In the genomic region with DNA sequence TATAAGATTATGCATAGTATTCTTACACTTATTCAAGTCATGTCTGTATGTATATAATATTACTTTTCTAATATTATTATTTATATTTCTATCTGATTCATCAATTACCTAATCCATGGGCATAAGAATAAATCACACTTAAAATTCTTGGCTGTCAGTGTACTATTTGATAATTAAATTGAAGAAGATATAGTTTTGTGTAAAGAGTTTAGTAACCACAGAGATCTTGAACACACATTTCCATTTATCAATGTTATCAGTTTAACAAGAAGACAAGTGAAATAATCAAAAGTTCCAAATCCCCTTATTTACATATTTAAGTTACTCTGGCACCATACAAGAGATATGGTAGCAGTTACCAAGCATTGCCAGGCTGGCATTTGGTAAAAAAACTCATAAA, we compare ENCODE assay signal across 30 cellular contexts.
DNase-seq lines count a peak whose midpoint lies in the region; ATAC-seq, FAIRE-seq and TF ChIP-seq lines count a peak whose summit lies in the region.
"Had no signal": no experiment of that assay in that cellular context is flagged by ENCODE, and none has a peak within 500 bp of the region (broad histone marks: within the 10 kb centered on the region; RNA-seq: fewer than 3 reads in every experiment).

No MANE protein-coding gene starts in this region.

- CTCF ChIA-PET in SK-N-SH (lab: Yijun Ruan, JAX) = no interaction called here

- peak; percentile 64 for FAIRE-seq in A204.1 (lab: Jason Lieb, UNC)
- FAIRE-seq: A549, D721Med had no signal

- no peak overlapping the region for H3K4me3 ChIP-seq in SK-N-SH (ENCODE audit: low read depth in 2 of 2, low read length in 1 of 2)
- H3K4me3 ChIP-seq in suprapubic skin = no peak overlapping the region
- H3K4me3 ChIP-seq: A549; BLaER1; BLaER1 treated with 17β-estradiol and CSF1 and Interleukin-3, amounts not matched to agents 10 nM and 100 nM had no signal

- no peaks in the 10 kb centered on the region for H3K9me3 ChIP-seq in SK-N-SH
- H3K9me3 ChIP-seq in suprapubic skin = no peaks in the 10 kb centered on the region
- H3K9me3 ChIP-seq: A549; BE2C; BLaER1; BLaER1 treated with 17β-estradiol and CSF1 and Interleukin-3, amounts not matched to agents 10 nM and 100 nM; Caco-2 had no signal

- no peaks in the 10 kb centered on the region for H3K4me1 ChIP-seq in SK-N-SH (ENCODE audit: control insufficient read depth in 1 of 2, insufficient read depth in 2 of 2, low read depth in 1 of 2, low read length in 1 of 2)
- H3K4me1 ChIP-seq in suprapubic skin = no peaks in the 10 kb centered on the region
- H3K4me1 ChIP-seq: A549; BLaER1; BLaER1 treated with 17β-estradiol and CSF1 and Interleukin-3, amounts not matched to agents 10 nM and 100 nM; Caco-2 had no signal

- H3K9ac ChIP-seq in SK-N-SH = no peak overlapping the region
- H3K9ac ChIP-seq: BLaER1; BLaER1 treated with 17β-estradiol and CSF1 and Interleukin-3, amounts not matched to agents 10 nM and 100 nM had no signal

- no peak for TF ChIP-seq POLR2A in suprapubic skin (IDR thresholded peaks at IDR 0.05)

- H3K79me2 ChIP-seq in SK-N-SH (ENCODE audit: insufficient read depth) = no peaks in the 10 kb centered on the region

- no peak for ATAC-seq in SK-N-SH treated with all-trans-retinoic acid at 6 μM for 48 hours
- ATAC-seq: A549; CD8-positive, alpha-beta T cell had no signal

- no peak overlapping the region for H2AFZ ChIP-seq in SK-N-SH (ENCODE audit: low read depth)

- H3K4me2 ChIP-seq in SK-N-SH = no peak overlapping the region
- H3K4me2 ChIP-seq: A549; BLaER1; BLaER1 treated with 17β-estradiol and CSF1 and Interleukin-3, amounts not matched to agents 10 nM and 100 nM had no signal

- POLR2A ChIA-PET in SK-N-SH (lab: Yijun Ruan, JAX) = no interaction called here

- DNase-seq in SK-N-SH = no peak
- no peak for DNase-seq in suprapubic skin (ENCODE audit: low spot score in 2 of 2)
- DNase-seq: 8988T; ACHN; AML-193; BE2C; C1 segment of cervical spinal cord; Caco-2; Calu3; CD4-positive, alpha-beta memory T cell; CD4-positive, alpha-beta T cell; CD4-positive, CD25-positive, alpha-beta regulatory T cell; CD8-positive, alpha-beta memory T cell; CD8-positive, alpha-beta T cell; COR-L47; DMS 273 treated with DMSO at 0.1 percent for 48 hours; DMS153; DMS53; DMS79; DMS79 treated with DMSO at 0.1 percent for 48 hours; DND-41; EL had no signal

- no peaks in the 10 kb centered on the region for H3F3A ChIP-seq in SK-N-SH (replicated peaks; ENCODE audit: insufficient read depth)

- TF ChIP-seq CTCF in SK-N-SH (IDR thresholded peaks at IDR 0.05) = no peak
- TF ChIP-seq CTCF in suprapubic skin (IDR thresholded peaks at IDR 0.05) = no peak

- TF ChIP-seq EP300 in SK-N-SH (IDR thresholded peaks at IDR 0.05; ENCODE audit: borderline replicate concordance in 1 of 2, low read depth in 1 of 2, low read length in 1 of 2) = no peak
- no peak for TF ChIP-seq EP300 in suprapubic skin (IDR thresholded peaks at IDR 0.05)

- no peak overlapping the region for H3K27ac ChIP-seq in SK-N-SH (ENCODE audit: low read depth in 2 of 2, low read length in 1 of 2)
- no peak overlapping the region for H3K27ac ChIP-seq in suprapubic skin
- H3K27ac ChIP-seq: 22Rv1; A549; BLaER1; BLaER1 treated with 17β-estradiol and CSF1 and Interleukin-3, amounts not matched to agents 10 nM and 100 nM; C4-2B had no signal

- no peaks in the 10 kb centered on the region for H3K27me3 ChIP-seq in SK-N-SH (ENCODE audit: insufficient read depth)
- H3K27me3 ChIP-seq in suprapubic skin = no peaks in the 10 kb centered on the region
- H3K27me3 ChIP-seq: BE2C; BLaER1; BLaER1 treated with 17β-estradiol and CSF1 and Interleukin-3, amounts not matched to agents 10 nM and 100 nM had no signal

- no peak for TF ChIP-seq RAD21 in SK-N-SH (IDR thresholded peaks at IDR 0.05; ENCODE audit: low read length)

- no peaks in the 10 kb centered on the region for H3K9me2 ChIP-seq in SK-N-SH

- no peaks in the 10 kb centered on the region for H4K20me1 ChIP-seq in SK-N-SH (ENCODE audit: insufficient read depth)
- H4K20me1 ChIP-seq: BLaER1; BLaER1 treated with 17β-estradiol and CSF1 and Interleukin-3, amounts not matched to agents 10 nM and 100 nM had no signal

- H3K36me3 ChIP-seq in SK-N-SH (replicated peaks in 1 of 2; ENCODE audit: control insufficient read depth in 1 of 2, insufficient read depth in 2 of 2, low read length in 1 of 2) (no peaks in the 10 kb centered on the region), suprapubic skin (no peaks in the 10 kb centered on the region)
- H3K36me3 ChIP-seq: BE2C; BLaER1; BLaER1 treated with 17β-estradiol and CSF1 and Interleukin-3, amounts not matched to agents 10 nM and 100 nM had no signal

TF ChIP-seq in SK-N-SH treated with all-trans-retinoic acid at 6 μM for 48 hours, 23 proteins besides CTCF, POLR2A, EP300 and RAD21 (continues in another document):
- TF ChIP-seq ZC3H10 (CRISPR knock-in tag; IDR thresholded peaks at IDR 0.05) (no peak), OSR1 (CRISPR knock-in tag; IDR thresholded peaks at IDR 0.05) (no peak), ZNF565 (CRISPR knock-in tag; conservative IDR thresholded peaks at IDR 0.05; ENCODE audit: low read depth) (no peak), RARB (CRISPR knock-in tag; IDR thresholded peaks at IDR 0.05) (no peak), PPARA (CRISPR knock-in tag; IDR thresholded peaks at IDR 0.05; ENCODE audit: borderline replicate concordance) (no peak), ESRRG (CRISPR knock-in tag; IDR thresholded peaks at IDR 0.05) (no peak), BACH2 (CRISPR knock-in tag; IDR thresholded peaks at IDR 0.05; ENCODE audit: borderline replicate concordance) (no peak)
- TF ChIP-seq, protein P1, sequence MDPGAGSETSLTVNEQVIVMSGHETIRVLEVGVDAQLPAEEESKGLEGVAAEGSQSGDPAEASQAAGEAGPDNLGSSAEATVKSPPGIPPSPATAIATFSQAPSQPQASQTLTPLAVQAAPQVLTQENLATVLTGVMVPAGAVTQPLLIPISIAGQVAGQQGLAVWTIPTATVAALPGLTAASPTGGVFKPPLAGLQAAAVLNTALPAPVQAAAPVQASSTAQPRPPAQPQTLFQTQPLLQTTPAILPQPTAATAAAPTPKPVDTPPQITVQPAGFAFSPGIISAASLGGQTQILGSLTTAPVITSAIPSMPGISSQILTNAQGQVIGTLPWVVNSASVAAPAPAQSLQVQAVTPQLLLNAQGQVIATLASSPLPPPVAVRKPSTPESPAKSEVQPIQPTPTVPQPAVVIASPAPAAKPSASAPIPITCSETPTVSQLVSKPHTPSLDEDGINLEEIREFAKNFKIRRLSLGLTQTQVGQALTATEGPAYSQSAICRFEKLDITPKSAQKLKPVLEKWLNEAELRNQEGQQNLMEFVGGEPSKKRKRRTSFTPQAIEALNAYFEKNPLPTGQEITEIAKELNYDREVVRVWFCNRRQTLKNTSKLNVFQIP (CRISPR knock-in tag; IDR thresholded peaks at IDR 0.05; ENCODE audit: borderline replicate concordance, low read depth) = no peak

TF ChIP-seq in SK-N-SH, 30 proteins besides CTCF, POLR2A, EP300 and RAD21:
- TF ChIP-seq, protein P2, sequence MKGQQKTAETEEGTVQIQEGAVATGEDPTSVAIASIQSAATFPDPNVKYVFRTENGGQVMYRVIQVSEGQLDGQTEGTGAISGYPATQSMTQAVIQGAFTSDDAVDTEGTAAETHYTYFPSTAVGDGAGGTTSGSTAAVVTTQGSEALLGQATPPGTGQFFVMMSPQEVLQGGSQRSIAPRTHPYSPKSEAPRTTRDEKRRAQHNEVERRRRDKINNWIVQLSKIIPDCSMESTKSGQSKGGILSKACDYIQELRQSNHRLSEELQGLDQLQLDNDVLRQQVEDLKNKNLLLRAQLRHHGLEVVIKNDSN (IDR thresholded peaks at IDR 0.05; ENCODE audit: borderline replicate concordance, low read depth) = no peak
- TF ChIP-seq, protein P3, sequence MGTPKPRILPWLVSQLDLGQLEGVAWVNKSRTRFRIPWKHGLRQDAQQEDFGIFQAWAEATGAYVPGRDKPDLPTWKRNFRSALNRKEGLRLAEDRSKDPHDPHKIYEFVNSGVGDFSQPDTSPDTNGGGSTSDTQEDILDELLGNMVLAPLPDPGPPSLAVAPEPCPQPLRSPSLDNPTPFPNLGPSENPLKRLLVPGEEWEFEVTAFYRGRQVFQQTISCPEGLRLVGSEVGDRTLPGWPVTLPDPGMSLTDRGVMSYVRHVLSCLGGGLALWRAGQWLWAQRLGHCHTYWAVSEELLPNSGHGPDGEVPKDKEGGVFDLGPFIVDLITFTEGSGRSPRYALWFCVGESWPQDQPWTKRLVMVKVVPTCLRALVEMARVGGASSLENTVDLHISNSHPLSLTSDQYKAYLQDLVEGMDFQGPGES (IDR thresholded peaks at IDR 0.05; ENCODE audit: low read depth, low read length) = no peak
- TF ChIP-seq, protein P4, sequence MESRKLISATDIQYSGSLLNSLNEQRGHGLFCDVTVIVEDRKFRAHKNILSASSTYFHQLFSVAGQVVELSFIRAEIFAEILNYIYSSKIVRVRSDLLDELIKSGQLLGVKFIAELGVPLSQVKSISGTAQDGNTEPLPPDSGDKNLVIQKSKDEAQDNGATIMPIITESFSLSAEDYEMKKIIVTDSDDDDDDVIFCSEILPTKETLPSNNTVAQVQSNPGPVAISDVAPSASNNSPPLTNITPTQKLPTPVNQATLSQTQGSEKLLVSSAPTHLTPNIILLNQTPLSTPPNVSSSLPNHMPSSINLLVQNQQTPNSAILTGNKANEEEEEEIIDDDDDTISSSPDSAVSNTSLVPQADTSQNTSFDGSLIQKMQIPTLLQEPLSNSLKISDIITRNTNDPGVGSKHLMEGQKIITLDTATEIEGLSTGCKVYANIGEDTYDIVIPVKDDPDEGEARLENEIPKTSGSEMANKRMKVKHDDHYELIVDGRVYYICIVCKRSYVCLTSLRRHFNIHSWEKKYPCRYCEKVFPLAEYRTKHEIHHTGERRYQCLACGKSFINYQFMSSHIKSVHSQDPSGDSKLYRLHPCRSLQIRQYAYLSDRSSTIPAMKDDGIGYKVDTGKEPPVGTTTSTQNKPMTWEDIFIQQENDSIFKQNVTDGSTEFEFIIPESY (IDR thresholded peaks at IDR 0.05; ENCODE audit: borderline replicate concordance, low read depth) = no peak
- TF ChIP-seq GATA2 (CRISPR knock-in tag; IDR thresholded peaks at IDR 0.05) (no peak), NFIC (IDR thresholded peaks at IDR 0.05; ENCODE audit: borderline replicate concordance) (no peak)
